ENCODE assay signal across 8 cellular contexts in the genomic region with DNA sequence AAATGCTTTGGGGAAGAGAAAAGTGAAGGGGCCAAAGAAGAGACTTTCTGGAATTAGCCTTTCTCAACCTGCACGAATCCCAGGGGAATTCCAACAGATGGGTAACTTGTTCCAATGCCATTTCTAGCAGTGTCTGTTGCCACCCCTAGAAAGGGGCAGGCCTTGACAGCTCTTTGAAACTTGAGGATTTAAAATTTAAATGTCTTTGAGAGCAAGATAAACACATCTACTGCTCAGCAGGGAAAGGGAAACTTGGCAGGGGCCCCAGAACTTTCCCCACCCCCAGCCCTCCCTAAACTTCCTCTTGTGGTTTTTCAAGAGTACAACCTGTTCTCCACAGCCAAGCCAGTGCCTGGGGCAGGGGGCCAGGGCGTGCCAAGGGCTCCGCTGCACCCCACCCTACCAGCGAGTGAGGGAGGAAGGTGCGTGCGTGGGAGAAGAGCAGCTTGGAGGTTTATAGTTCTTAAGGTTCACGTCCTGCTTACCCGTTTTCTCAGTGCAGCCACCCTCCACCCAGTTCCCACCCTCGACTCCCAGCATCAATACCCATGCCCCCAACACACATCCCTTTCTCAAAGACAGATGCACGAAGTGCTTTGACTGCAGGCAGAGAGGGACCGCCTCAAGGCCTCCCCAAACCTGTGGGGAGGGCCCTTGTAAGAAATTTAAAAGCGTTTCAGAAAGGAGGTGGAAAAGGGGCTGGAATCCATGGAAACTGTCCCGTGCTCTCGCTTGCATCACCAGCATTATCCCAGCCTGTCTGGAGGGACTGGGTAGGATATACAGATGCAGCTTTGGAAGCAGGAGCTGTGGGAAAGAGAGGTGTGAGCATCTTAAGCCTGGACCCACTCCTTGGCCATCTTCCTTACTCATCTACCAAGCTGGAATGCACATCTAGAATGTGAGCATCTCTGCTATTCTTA. TPM values are rescaled to one million over a fixed set of nuclear protein-coding genes. Genes with fewer than 3 reads are reported as not detected.
DNase-seq lines count a peak whose midpoint lies in the region; ATAC-seq and TF ChIP-seq lines count a peak whose summit lies in the region.

No MANE protein-coding gene starts in this region.

- peaks cover 9% of the 10 kb centered on the region for H3K27me3 ChIP-seq in BE2C

- H3K4me1 ChIP-seq in BE2C = no peaks in the 10 kb centered on the region

- peak; percentile 21 for DNase-seq in GM04504 (ENCODE audit: low read depth)
- DNase-seq in NCI-H2029 (lab: John Stamatoyannopoulos, UW) = peak; percentile 84
- peak; percentile 58 to 68 for DNase-seq in activated CD4-positive, alpha-beta T cell treated with anti-CD3 and anti-CD28 coated beads for 24 hours (ENCODE audit: low read depth in 2 of 2)
- peak; percentile 56 for DNase-seq in cerebellar cortex (ENCODE audit: low spot score)
- DNase-seq in left lobe of liver (ENCODE audit: low spot score) = peak; percentile 86
- peak; percentile 72 to 88 for DNase-seq in stimulated activated CD4-positive, alpha-beta T cell treated with anti-CD3 and anti-CD28 coated beads, Interleukin-4, amount 100 ng/mL, for 4 hours
- DNase-seq in BE2C = no peak

- no peak overlapping the region for H3K4me3 ChIP-seq in BE2C (ENCODE audit: low read depth, low read length)

- no peak for TF ChIP-seq CTCF in BE2C (IDR thresholded peaks at IDR 0.05; ENCODE audit: low read depth, low read length)

- H3K9me3 ChIP-seq in BE2C = no peaks in the 10 kb centered on the region

- ATAC-seq in left lobe of liver = peak; percentile 33
- no peak for ATAC-seq in HG03571 (IDR thresholded peaks at IDR 0.05; ENCODE audit: unreplicated experiment)

- no peaks in the 10 kb centered on the region for H3K36me3 ChIP-seq in BE2C

RNA-seq across cellular contexts. Expression of a gene that starts 4.5 kb away (rescaled TPM):
- total RNA-seq in left lobe of liver = 13.1 TPM
- 30.5 TPM for polyA plus RNA-seq in BE2C (2012; ENCODE audit: insufficient read depth, insufficient read length, low read depth)
